ENCODE assay signal across 13 cellular contexts in the genomic region with DNA sequence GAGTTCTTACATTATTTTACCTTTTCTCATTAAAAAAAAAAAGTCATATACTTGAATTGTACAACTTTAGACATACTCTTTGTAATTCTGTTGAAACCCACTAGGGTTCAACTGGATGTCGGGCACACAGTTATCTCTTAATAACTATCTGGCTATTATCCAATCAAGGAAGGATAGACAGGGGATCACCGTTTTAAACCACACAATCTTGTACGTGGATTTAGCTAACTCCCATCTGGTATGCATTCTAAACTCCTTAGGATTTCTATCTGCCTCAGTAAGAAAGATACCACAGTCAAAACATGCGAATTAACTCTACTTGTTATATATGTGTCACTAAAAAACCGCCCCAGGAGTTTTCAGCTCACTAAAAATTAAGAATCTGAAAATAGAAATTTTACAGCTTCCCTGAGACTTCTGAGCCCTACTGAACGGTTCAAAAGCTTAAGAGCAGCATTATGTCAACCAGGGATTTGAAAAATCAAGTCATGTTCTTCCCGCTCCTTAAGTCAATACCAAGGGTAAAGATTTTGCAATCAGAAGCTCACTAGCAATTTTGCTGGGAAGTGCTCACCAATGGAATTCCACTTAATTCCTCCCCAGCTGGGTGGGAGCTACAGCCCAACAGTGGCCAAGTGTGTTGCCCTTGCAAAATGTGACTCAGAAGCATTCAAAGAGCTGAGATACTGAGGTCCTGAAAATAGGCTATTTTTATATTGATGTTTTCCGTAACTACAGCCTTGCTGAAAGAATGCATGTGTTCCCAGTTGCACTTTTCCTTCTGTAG.
DNase-seq lines count a peak whose midpoint lies in the region; ATAC-seq and TF ChIP-seq lines count a peak whose summit lies in the region.
"Had no signal": no experiment of that assay in that cellular context is flagged by ENCODE, and none has a peak within 500 bp of the region (broad histone marks: within the 10 kb centered on the region; RNA-seq: fewer than 3 reads in every experiment).

No MANE protein-coding gene starts in this region.

- peak; percentile 96 for ATAC-seq in omental fat pad (ENCODE audit: low FRiP score)
- ATAC-seq: K562 had no signal

- no peak overlapping the region for H3K4me3 ChIP-seq in WERI-Rb-1 (ENCODE audit: low read depth, low read length)
- H3K4me3 ChIP-seq in breast epithelium: no peak overlapping the region
- H3K4me3 ChIP-seq: ascending aorta, K562 had no signal

- H3K9me3 ChIP-seq in WERI-Rb-1 (ENCODE audit: severe bottlenecking): no peaks in the 10 kb centered on the region
- H3K9me3 ChIP-seq in breast epithelium: peaks cover 0 to 12% of the 10 kb centered on the region in 2 donors
- H3K9me3 ChIP-seq: ascending aorta, BE2C had no signal

- H3K27me3 ChIP-seq in WERI-Rb-1 (ENCODE audit: insufficient read depth, low read depth, severe bottlenecking) (no peaks in the 10 kb centered on the region), breast epithelium (no peaks in the 10 kb centered on the region)
- H3K27me3 ChIP-seq: ascending aorta had no signal

- no peak for TF ChIP-seq POLR2A in breast epithelium (IDR thresholded peaks at IDR 0.05)

- TF ChIP-seq CTCF in WERI-Rb-1 (IDR thresholded peaks at IDR 0.05; ENCODE audit: low read depth, low read length) (no peak), omental fat pad (IDR thresholded peaks at IDR 0.05) (no peak), breast epithelium (IDR thresholded peaks at IDR 0.05) (no peak)

- peak; percentile 84 for DNase-seq in AG08395 (ENCODE audit: low spot score)
- peak; percentile 13 for DNase-seq in WERI-Rb-1
- peak; percentile 25 for DNase-seq in glomerular visceral epithelial cell (ENCODE audit: extremely low spot score)
- DNase-seq in omental fat pad (ENCODE audit: low spot score): no peak
- no peak for DNase-seq in DMS53 (lab: John Stamatoyannopoulos, UW)
- no peak for DNase-seq in activated CD8-positive, alpha-beta memory T cell treated with anti-CD3 and anti-CD28 coated beads, Interleukin-2, amount 50 U/mL, for 4 hours
- DNase-seq in NCI-H2107 treated with DMSO at 0.1 percent for 48 hours (lab: John Stamatoyannopoulos, UW; ENCODE audit: unreplicated experiment): no peak
- DNase-seq in breast epithelium (ENCODE audit: low spot score in 2 of 2): no peak
- DNase-seq: activated T-cell treated with anti-CD3 and anti-CD28 coated beads for 4 hours; BE2C; stimulated activated CD4-positive, alpha-beta T cell treated with anti-CD3 and anti-CD28 coated beads, Interleukin-12 subunit alpha, Interleukin-12 subunit beta, amount 100 ng/mL, for 4 hours had no signal

- H3K36me3 ChIP-seq in WERI-Rb-1: no peaks in the 10 kb centered on the region
- no peaks in the 10 kb centered on the region for H3K36me3 ChIP-seq in breast epithelium
- H3K36me3 ChIP-seq: ascending aorta, BE2C had no signal

- no peaks in the 10 kb centered on the region for H3K4me1 ChIP-seq in breast epithelium
- H3K4me1 ChIP-seq: BE2C had no signal

- H3K27ac ChIP-seq in WERI-Rb-1: peak overlapping the region; percentile 55
- H3K27ac ChIP-seq in breast epithelium: no peak overlapping the region
- H3K27ac ChIP-seq: ascending aorta had no signal

- intact Hi-C loops in breast epithelium (cut with DNase I; ENCODE audit: low total_unique reads): no loop called here

Comparison
In these comparisons a context has a peak if more than half of its experiments do, and no peak if none do; other contexts are left out.
1. DNase-seq: peak in AG08395 (single experiment), WERI-Rb-1 (single experiment) and glomerular visceral epithelial cell (single experiment); none in omental fat pad (single experiment), DMS53 (single experiment), activated CD8-positive, alpha-beta memory T cell treated with anti-CD3 and anti-CD28 coated beads, Interleukin-2, amount 50 U/mL, for 4 hours (single experiment), NCI-H2107 treated with DMSO at 0.1 percent for 48 hours (single experiment) and breast epithelium (0 of 2).